Comparison of ENCODE assay signal across 13 cellular contexts in the genomic region with DNA sequence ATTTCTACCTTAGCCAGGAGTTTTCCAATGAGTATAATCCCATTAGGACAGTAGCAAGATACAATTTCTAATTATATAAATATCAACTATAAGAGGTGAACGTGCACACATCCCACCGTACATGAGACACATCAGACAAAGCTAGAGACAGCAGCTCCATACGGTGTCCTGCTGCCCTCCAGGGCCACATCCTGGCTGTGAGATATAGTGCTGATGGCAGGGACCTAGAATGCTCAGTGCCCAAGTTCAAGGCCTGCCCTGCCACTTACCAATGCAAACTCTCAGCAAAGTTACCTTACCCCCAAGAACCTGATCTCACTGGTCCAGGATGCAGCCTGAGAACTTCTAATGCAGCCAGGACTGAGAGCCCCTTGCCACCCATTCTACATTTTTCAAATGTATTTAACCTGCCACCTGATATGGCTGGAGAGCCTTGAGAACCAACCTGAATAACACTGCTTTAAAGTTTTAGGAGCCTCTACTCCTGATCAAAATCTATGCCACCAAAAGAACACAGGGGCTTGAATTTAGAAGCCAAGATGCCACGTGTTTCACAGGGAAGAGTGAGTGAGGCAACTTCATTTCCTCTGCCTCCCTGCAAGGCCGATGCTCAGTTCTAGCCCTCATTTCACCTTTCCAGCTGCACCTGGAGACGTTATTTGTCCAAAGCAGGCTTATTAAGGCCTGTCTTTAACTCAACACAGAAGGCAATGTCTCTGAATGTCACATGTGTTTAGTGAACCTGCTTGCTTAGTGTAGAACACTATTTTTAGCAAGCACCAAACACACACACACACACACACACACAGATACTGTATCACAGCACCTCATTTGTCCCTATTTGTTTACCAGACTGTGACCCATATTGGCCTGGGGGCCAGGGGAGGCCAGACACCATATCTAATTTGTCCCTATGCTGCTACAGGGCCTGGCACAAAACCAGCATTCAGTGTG. TPM values are rescaled to one million over a fixed set of nuclear protein-coding genes. Genes with fewer than 3 reads are reported as not detected.
DNase-seq lines count a peak whose midpoint lies in the region; ATAC-seq and TF ChIP-seq lines count a peak whose summit lies in the region.
"Had no signal": no experiment of that assay in that cellular context is flagged by ENCODE, and none has a peak within 500 bp of the region (broad histone marks: within the 10 kb centered on the region; RNA-seq: fewer than 3 reads in every experiment).

No MANE protein-coding gene starts in this region.

- POLR2A ChIA-PET in activated naive CD8-positive, alpha-beta T cell treated with anti-CD3 and anti-CD28 coated beads, Interleukin-2, amount 10 ng/mL, durations not matched to agents 7 days and 5 days (lab: Charles Lee): interaction anchor here (1.0 to 2.0 kb wide), 3 partner anchors 10 to 22 kb away, joined by 3 to 4 read pairs (median 4); no protein-coding TSS in a partner anchor

- TF ChIP-seq CTCF in right atrium auricular region (IDR thresholded peaks at IDR 0.05) (peak in 1 of 2 donors; percentile 37), heart left ventricle (IDR thresholded peaks at IDR 0.05) (no peak), endothelial cell (IDR thresholded peaks at IDR 0.05; ENCODE audit: unreplicated experiment) (no peak)

- H3K27ac Mint-ChIP-seq in activated naive CD8-positive, alpha-beta T cell treated with anti-CD3 and anti-CD28 coated beads, Interleukin-2, amount 10 ng/mL, durations not matched to agents 7 days and 5 days: peak overlapping the region; percentile 79
- H3K27ac Mint-ChIP-seq in stimulated activated naive CD8-positive, alpha-beta T cell treated with anti-CD3 and anti-CD28 coated beads, Interleukin-15, amount 100 ng/mL, for 72 hours: peak overlapping the region; percentile 27 to 85
- H3K27ac Mint-ChIP-seq in endothelial cell (ENCODE audit: unreplicated experiment): no peak overlapping the region

- H3K4me3 ChIP-seq in right atrium auricular region: no peak overlapping the region
- no peak overlapping the region for H3K4me3 ChIP-seq in heart left ventricle
- H3K4me3 ChIP-seq: dorsolateral prefrontal cortex, lower lobe of right lung, vagina had no signal

- H3K9me3 ChIP-seq in right atrium auricular region (no peaks in the 10 kb centered on the region), heart left ventricle (peaks cover 0 to 12% (median 0%) of the 10 kb centered on the region in 12 donors)
- H3K9me3 ChIP-seq: lower lobe of right lung, vagina had no signal

- intact Hi-C loops in heart left ventricle (cut with DNase I): loop anchor here in 2 of 10 donors (5.0 to 10.0 kb wide), 2 partner anchors 34 to 82 kb away; no protein-coding TSS in a partner anchor

- no peak for TF ChIP-seq POLR2A in heart left ventricle (IDR thresholded peaks at IDR 0.05)

- ATAC-seq in heart left ventricle (no peak), HG03097 (IDR thresholded peaks at IDR 0.05; ENCODE audit: low FRiP score, unreplicated experiment) (no peak)
- ATAC-seq in activated naive CD8-positive, alpha-beta T cell treated with anti-CD3 and anti-CD28 coated beads, Interleukin-2, amount 10 ng/mL, durations not matched to agents 7 days and 5 days (ENCODE audit: low read depth): no peak
- no peak for ATAC-seq in stimulated activated naive CD8-positive, alpha-beta T cell treated with anti-CD3 and anti-CD28 coated beads, Interleukin-15, amount 100 ng/mL, for 72 hours
- ATAC-seq: lower lobe of right lung had no signal

- H3K27me3 ChIP-seq in right atrium auricular region (no peaks in the 10 kb centered on the region), heart left ventricle (no peaks in the 10 kb centered on the region)
- H3K27me3 ChIP-seq: vagina had no signal

- no peaks in the 10 kb centered on the region for H3K27me3 Mint-ChIP-seq in activated naive CD8-positive, alpha-beta T cell treated with anti-CD3 and anti-CD28 coated beads, Interleukin-2, amount 10 ng/mL, durations not matched to agents 7 days and 5 days
- H3K27me3 Mint-ChIP-seq in stimulated activated naive CD8-positive, alpha-beta T cell treated with anti-CD3 and anti-CD28 coated beads, Interleukin-15, amount 100 ng/mL, for 72 hours: no peaks in the 10 kb centered on the region
- peaks cover 7% of the 10 kb centered on the region for H3K27me3 Mint-ChIP-seq in endothelial cell (ENCODE audit: unreplicated experiment)

- H3K4me1 Mint-ChIP-seq in activated naive CD8-positive, alpha-beta T cell treated with anti-CD3 and anti-CD28 coated beads, Interleukin-2, amount 10 ng/mL, durations not matched to agents 7 days and 5 days: peaks cover 79% of the 10 kb centered on the region
- H3K4me1 Mint-ChIP-seq in stimulated activated naive CD8-positive, alpha-beta T cell treated with anti-CD3 and anti-CD28 coated beads, Interleukin-15, amount 100 ng/mL, for 72 hours: peaks cover 93% of the 10 kb centered on the region
- peaks cover 7% of the 10 kb centered on the region for H3K4me1 Mint-ChIP-seq in endothelial cell (ENCODE audit: unreplicated experiment)

- peaks cover 49% of the 10 kb centered on the region for H3K36me3 Mint-ChIP-seq in activated naive CD8-positive, alpha-beta T cell treated with anti-CD3 and anti-CD28 coated beads, Interleukin-2, amount 10 ng/mL, durations not matched to agents 7 days and 5 days
- no peaks in the 10 kb centered on the region for H3K36me3 Mint-ChIP-seq in endothelial cell (ENCODE audit: low read depth, unreplicated experiment)

- H3K36me3 ChIP-seq in right atrium auricular region (no peaks in the 10 kb centered on the region), heart left ventricle (peaks cover 0 to 3% (median 0%) of the 10 kb centered on the region in 9 donors)
- H3K36me3 ChIP-seq: lower lobe of right lung, vagina had no signal

- H3K4me1 ChIP-seq in right atrium auricular region (peaks cover 3 to 73% of the 10 kb centered on the region in 2 donors), heart left ventricle (peaks cover 0 to 72% (median 49%) of the 10 kb centered on the region in 12 donors)

- DNase-seq in right atrium auricular region (ENCODE audit: low spot score) (no peak), heart left ventricle (no peak), NCI-H2196 treated with DMSO at 0.1 percent for 48 hours (lab: John Stamatoyannopoulos, UW; ENCODE audit: unreplicated experiment) (peak; percentile 53), DMS114 treated with DMSO at 0.1 percent for 48 hours (lab: John Stamatoyannopoulos, UW; ENCODE audit: unreplicated experiment) (no peak), endothelial cell (ENCODE audit: low spot score) (no peak)
- no peak for DNase-seq in activated naive CD8-positive, alpha-beta T cell treated with anti-CD3 and anti-CD28 coated beads, Interleukin-2, amount 10 ng/mL, durations not matched to agents 7 days and 5 days
- DNase-seq in stimulated activated naive CD8-positive, alpha-beta T cell treated with anti-CD3 and anti-CD28 coated beads, Interleukin-15, amount 100 ng/mL, for 72 hours: no peak
- DNase-seq: dorsolateral prefrontal cortex, glutamatergic neuron, lower lobe of right lung, NCI-H524 had no signal

- peak overlapping the region; percentile 66 for H3K4me3 Mint-ChIP-seq in activated naive CD8-positive, alpha-beta T cell treated with anti-CD3 and anti-CD28 coated beads, Interleukin-2, amount 10 ng/mL, durations not matched to agents 7 days and 5 days
- H3K4me3 Mint-ChIP-seq in stimulated activated naive CD8-positive, alpha-beta T cell treated with anti-CD3 and anti-CD28 coated beads, Interleukin-15, amount 100 ng/mL, for 72 hours: peak overlapping the region; percentile 65 to 66
- no peak overlapping the region for H3K4me3 Mint-ChIP-seq in endothelial cell (ENCODE audit: unreplicated experiment)

- H3K9me3 Mint-ChIP-seq in activated naive CD8-positive, alpha-beta T cell treated with anti-CD3 and anti-CD28 coated beads, Interleukin-2, amount 10 ng/mL, durations not matched to agents 7 days and 5 days: peaks cover 4% of the 10 kb centered on the region
- H3K9me3 Mint-ChIP-seq in stimulated activated naive CD8-positive, alpha-beta T cell treated with anti-CD3 and anti-CD28 coated beads, Interleukin-15, amount 100 ng/mL, for 72 hours: no peaks in the 10 kb centered on the region
- no peaks in the 10 kb centered on the region for H3K9me3 Mint-ChIP-seq in endothelial cell (ENCODE audit: unreplicated experiment)

- H3K27ac ChIP-seq in right atrium auricular region: peak overlapping the region; percentile 50 to 87
- peak overlapping the region in 5 of 12 donors; percentile 8 to 75 (median 24) for H3K27ac ChIP-seq in heart left ventricle
- H3K27ac ChIP-seq: lower lobe of right lung, vagina had no signal

- WGBS in heart left ventricle, 4 donors: 54 to 66% (median 65%) methylated on average over 6 of the region's 6 CpGs

RNA-seq across cellular contexts. Expression of gene NFATC2, which starts 6.1 kb away (rescaled TPM):
- total RNA-seq in right atrium auricular region (10 to 100 TPM in 1 of 2 donors, 1 to 10 TPM in 1; 8.6 to 12.5 TPM), heart left ventricle (1 to 10 TPM in 8 of 9 donors, under 1 TPM in 1; 0.83 to 7.6 (median 3.8) TPM), endothelial cell (ENCODE audit: unreplicated experiment) (3.5 TPM)
- polyA plus RNA-seq in heart left ventricle: 1 to 10 TPM in 1 of 2 donors, under 1 TPM in 1; 0.76 to 1.7 TPM
- total RNA-seq in activated naive CD8-positive, alpha-beta T cell treated with anti-CD3 and anti-CD28 coated beads, Interleukin-2, amount 10 ng/mL, durations not matched to agents 7 days and 5 days: 10 to 100 TPM; 58.9 to 62.3 TPM

Comparison
In these comparisons a context has a peak if more than half of its experiments do, and no peak if none do; other contexts are left out.
1. RNA of gene NFATC2, which starts 6.1 kb away (total RNA-seq): 58.9 to 62.3 TPM in activated naive CD8-positive, alpha-beta T cell treated with anti-CD3 and anti-CD28 coated beads, Interleukin-2, amount 10 ng/mL, durations not matched to agents 7 days and 5 days; 8.6 to 12.5 TPM in right atrium auricular region, 0.83 to 7.6 TPM in heart left ventricle and 3.5 TPM in endothelial cell (single experiment); every median in the first group is over 4 times any median in the second.